ENCODE assay signal across 28 cellular contexts in the genomic region with DNA sequence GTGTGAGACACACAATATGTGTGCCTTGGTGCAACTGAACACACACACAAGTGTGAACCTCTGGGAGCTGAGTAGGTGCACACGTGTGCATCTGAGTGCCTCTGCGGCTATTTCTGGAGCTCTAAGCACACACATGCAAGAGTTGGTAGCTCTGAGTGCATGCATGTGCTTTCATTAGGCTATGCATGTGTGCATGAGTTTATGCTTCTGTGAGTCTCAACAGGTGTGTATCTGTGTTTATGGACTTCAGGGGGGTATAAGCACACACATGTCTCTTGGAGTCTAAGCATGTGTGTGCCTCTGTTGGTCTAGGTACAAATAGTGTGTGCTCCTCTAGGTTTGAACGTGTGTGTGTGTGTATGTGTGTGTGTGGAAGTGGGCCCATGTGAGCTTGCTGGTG. TPM values are rescaled to one million over a fixed set of nuclear protein-coding genes. Genes with fewer than 3 reads are reported as not detected.
DNase-seq lines count a peak whose midpoint lies in the region; ATAC-seq, FAIRE-seq and TF ChIP-seq lines count a peak whose summit lies in the region.
"Had no signal": no experiment of that assay in that cellular context is flagged by ENCODE, and none has a peak within 500 bp of the region (broad histone marks: within the 10 kb centered on the region; RNA-seq: fewer than 3 reads in every experiment).

No MANE protein-coding gene starts in this region.

- no peak overlapping the region for H3K4ac ChIP-seq in IMR-90 (ENCODE audit: low read depth, low read length)

- H4K5ac ChIP-seq in IMR-90 (ENCODE audit: low read depth, low read length) = no peak overlapping the region

- H2AK9ac ChIP-seq in IMR-90 (replicated peaks; ENCODE audit: low read depth, low read length, poor library complexity) = no peak overlapping the region

- no peaks in the 10 kb centered on the region for H3K79me2 ChIP-seq in neural progenitor cell (ENCODE audit: low read depth)

- no peak overlapping the region for H3K56ac ChIP-seq in IMR-90 (ENCODE audit: extremely low read depth, insufficient read depth, low read length)

- DNase-seq in IMR-90 (no peak), bronchial epithelial cell (ENCODE audit: low read depth) (no peak), neural progenitor cell (ENCODE audit: low spot score) (no peak), GM03348 (ENCODE audit: low spot score) (no peak), NCI-H1436 treated with DMSO at 0.1 percent for 48 hours (lab: John Stamatoyannopoulos, UW) (no peak)
- DNase-seq in stimulated activated naive CD8-positive, alpha-beta T cell treated with anti-CD3 and anti-CD28 coated beads, Interleukin-15, Interleukin-2, amounts not matched to agents 100 U/mL and 50 U/mL, for 24 hours = no peak
- DNase-seq: 8988T; C1 segment of cervical spinal cord; CD4-positive, CD25-positive, alpha-beta regulatory T cell; CD8-positive, alpha-beta memory T cell; COR-L47; DMS 273 treated with DMSO at 0.1 percent for 48 hours; DMS53; DND-41; EL; H7; KBM-7 had no signal

- H3K23ac ChIP-seq in IMR-90 (ENCODE audit: low read depth, low read length) = no peak overlapping the region

- H3K36me3 ChIP-seq in BLaER1 (no peaks in the 10 kb centered on the region), IMR-90 (ENCODE audit: control insufficient read depth, insufficient read depth, low read length) (no peaks in the 10 kb centered on the region), bronchial epithelial cell (ENCODE audit: control insufficient read depth, insufficient read depth, low read length) (no peaks in the 10 kb centered on the region), neural progenitor cell (no peaks in the 10 kb centered on the region)

- TF ChIP-seq POLR2A in IMR-90 (IDR thresholded peaks at IDR 0.05; ENCODE audit: low read depth, low read length) = no peak

- TF ChIP-seq RAD21 in IMR-90 (IDR thresholded peaks at IDR 0.05; ENCODE audit: low read length) = no peak

- intact Hi-C loops in IMR-90 (cut with micrococcal nuclease) = no loop called here

- no peak overlapping the region for H2AK5ac ChIP-seq in IMR-90 (ENCODE audit: low read depth, low read length)

- H2AFZ ChIP-seq in IMR-90 (replicated peaks; ENCODE audit: low read length, poor library complexity) (peak overlapping the region; percentile 46), neural progenitor cell (replicated peaks) (no peak overlapping the region)
- H2AFZ ChIP-seq: GM23338 had no signal

- no peak for ATAC-seq in IMR-90 (ENCODE audit: low read depth)
- no peak for ATAC-seq in stimulated activated naive CD8-positive, alpha-beta T cell treated with anti-CD3 and anti-CD28 coated beads, Interleukin-15, Interleukin-2, amounts not matched to agents 100 U/mL and 50 U/mL, for 24 hours
- ATAC-seq: GM23338, HCT116 had no signal

- H2BK5ac ChIP-seq in IMR-90 (ENCODE audit: low read depth, low read length, poor library complexity, severe bottlenecking) = no peak overlapping the region

- H3K9ac ChIP-seq in BLaER1 (no peak overlapping the region), IMR-90 (ENCODE audit: low read depth, low read length) (no peak overlapping the region), neural progenitor cell (no peak overlapping the region)

- dilution Hi-C loops in IMR-90 (cut with HindIII; ENCODE audit: low sequenced_read_pairs, unreplicated experiment) = no loop called here

- WGBS in IMR-90 (ENCODE audit: extremely low coverage in 2 of 2, insufficient read length in 1 of 2), 2 experiments = no CpG with 5 or more reads among the region's 3 CpGs

- H3K14ac ChIP-seq in IMR-90 (replicated peaks; ENCODE audit: low read depth, low read length) = no peak overlapping the region

- no peaks in the 10 kb centered on the region for H3F3A ChIP-seq in neural progenitor cell (ENCODE audit: low read depth)

- no peak overlapping the region for H3K18ac ChIP-seq in IMR-90 (ENCODE audit: low read depth, low read length)

- H3K27ac ChIP-seq in BLaER1 (no peak overlapping the region), IMR-90 (ENCODE audit: insufficient read depth, low read length) (no peak overlapping the region), neural progenitor cell (no peak overlapping the region)
- H3K27ac ChIP-seq: HL-60 had no signal

- no peaks in the 10 kb centered on the region for H3K9me3 Mint-ChIP-seq in neural progenitor cell
- H3K9me3 Mint-ChIP-seq: CD8-positive, alpha-beta memory T cell; GM23338; IgD-negative memory B cell had no signal

- TF ChIP-seq CTCF in IMR-90 (conservative IDR thresholded peaks at IDR 0.05; ENCODE audit: low read depth, low read length) (no peak), bronchial epithelial cell (IDR thresholded peaks at IDR 0.05; ENCODE audit: insufficient read depth, low read length, severe bottlenecking) (no peak), neural progenitor cell (IDR thresholded peaks at IDR 0.05) (no peak)

- no peak overlapping the region for H4K8ac ChIP-seq in IMR-90 (ENCODE audit: low read depth in 2 of 2, low read length in 2 of 2)

- FAIRE-seq in bronchial epithelial cell (lab: Jason Lieb, UNC) = peak; percentile 97
- FAIRE-seq: GM12892, GM18507 had no signal

- H2BK20ac ChIP-seq in IMR-90 (ENCODE audit: low read depth, low read length) = no peak overlapping the region

- H2BK15ac ChIP-seq in IMR-90 (ENCODE audit: low read depth, low read length) = no peak overlapping the region

- H3K4me2 ChIP-seq in BLaER1 = peak overlapping the region; percentile 87
- H3K4me2 ChIP-seq in IMR-90 (ENCODE audit: low read depth, low read length) = no peak overlapping the region
- no peak overlapping the region for H3K4me2 ChIP-seq in neural progenitor cell
- H3K4me2 ChIP-seq: GM23338 had no signal

- H2BK120ac ChIP-seq in IMR-90 (ENCODE audit: low read depth, low read length) = no peak overlapping the region

- CTCF ChIA-PET in IMR-90 (lab: Yijun Ruan, JAX) = no interaction called here

- POLR2A ChIA-PET in IMR-90 (lab: Charles Lee; ENCODE audit: unreplicated experiment) = no interaction called here

- peaks cover 24% of the 10 kb centered on the region for H3K4me1 Mint-ChIP-seq in neural progenitor cell

- in situ Hi-C loops in IMR-90 (cut with MboI; ENCODE audit: low sequenced_read_pairs) = no loop called here

- H3K9me1 ChIP-seq in IMR-90 (ENCODE audit: insufficient read depth, low read length) = no peaks in the 10 kb centered on the region

- peaks cover 94% of the 10 kb centered on the region for H3K4me1 ChIP-seq in BLaER1
- no peaks in the 10 kb centered on the region for H3K4me1 ChIP-seq in IMR-90 (ENCODE audit: control insufficient read depth, insufficient read depth, low read length)
- H3K4me1 ChIP-seq in neural progenitor cell = peaks cover 22% of the 10 kb centered on the region

- H4K20me1 ChIP-seq in BLaER1 = no peaks in the 10 kb centered on the region
- H4K20me1 ChIP-seq in IMR-90 (ENCODE audit: insufficient read depth, low read length) = no peaks in the 10 kb centered on the region; the same call in 1 of the 2 replicates
- no peaks in the 10 kb centered on the region for H4K20me1 ChIP-seq in neural progenitor cell (ENCODE audit: low read depth)

- H3K79me1 ChIP-seq in IMR-90 (ENCODE audit: low read depth in 1 of 2, low read length in 2 of 2) = no peaks in the 10 kb centered on the region

- no peak overlapping the region for H4K91ac ChIP-seq in IMR-90 (ENCODE audit: insufficient read depth, low read depth, low read length)

- no peaks in the 10 kb centered on the region; the same call in 1 of the 2 replicates for H3K27me3 ChIP-seq in BLaER1
- peaks cover 38% of the 10 kb centered on the region; the same call in 1 of the 2 replicates for H3K27me3 ChIP-seq in IMR-90 (ENCODE audit: control insufficient read depth, insufficient read depth, low read length)
- no peaks in the 10 kb centered on the region for H3K27me3 ChIP-seq in bronchial epithelial cell (ENCODE audit: control insufficient read depth, insufficient read depth, low read length)
- H3K27me3 ChIP-seq in neural progenitor cell = no peaks in the 10 kb centered on the region

- H3K27me3 Mint-ChIP-seq in neural progenitor cell (ENCODE audit: insufficient read depth, low read depth) = no peaks in the 10 kb centered on the region
- H3K27me3 Mint-ChIP-seq: CD8-positive, alpha-beta memory T cell; IgD-negative memory B cell had no signal

- H3K36me3 Mint-ChIP-seq in neural progenitor cell = peaks cover 18% of the 10 kb centered on the region
- H3K36me3 Mint-ChIP-seq: CD4-positive, CD25-positive, alpha-beta regulatory T cell; CD8-positive, alpha-beta memory T cell; IgD-negative memory B cell had no signal

- peak overlapping the region; percentile 1 for H3K27ac Mint-ChIP-seq in neural progenitor cell
- H3K27ac Mint-ChIP-seq: CD4-positive, CD25-positive, alpha-beta regulatory T cell; CD8-positive, alpha-beta memory T cell; GM23338 had no signal

- H3K9me3 ChIP-seq in BLaER1 (no peaks in the 10 kb centered on the region), IMR-90 (ENCODE audit: control insufficient read depth, insufficient read depth, low read length) (no peaks in the 10 kb centered on the region), neural progenitor cell (ENCODE audit: low read depth) (no peaks in the 10 kb centered on the region)

- no peak overlapping the region for H3K4me3 Mint-ChIP-seq in neural progenitor cell
- H3K4me3 Mint-ChIP-seq: CD4-positive, CD25-positive, alpha-beta regulatory T cell; GM23338; IgD-negative memory B cell had no signal

- H3K4me3 ChIP-seq in BLaER1 (no peak overlapping the region), IMR-90 (ENCODE audit: insufficient read depth, low read depth, low read length) (no peak overlapping the region), bronchial epithelial cell (ENCODE audit: low read depth, low read length) (no peak overlapping the region), neural progenitor cell (no peak overlapping the region)
- H3K4me3 ChIP-seq: GM23338 had no signal

- no TSS peak for BruUV-seq in IMR-90 (replicated peaks; lab: Mats Ljungman, UMichigan)

TF ChIP-seq in IMR-90, 13 proteins besides CTCF, POLR2A, EP300 and RAD21 (continues in another document):
- TF ChIP-seq MAFK (IDR thresholded peaks at IDR 0.05; ENCODE audit: low read depth, low read length) = no peak
- TF ChIP-seq CHD1 (IDR thresholded peaks at IDR 0.05; ENCODE audit: low read depth, low read length) = no peak
- TF ChIP-seq CEBPB (IDR thresholded peaks at IDR 0.05; ENCODE audit: low read depth, low read length) = no peak
- TF ChIP-seq MAZ (IDR thresholded peaks at IDR 0.05; ENCODE audit: borderline replicate concordance, low read depth, low read length) = no peak

RNA-seq across cellular contexts. Expression of a gene that starts 25.8 kb away (rescaled TPM):
- not detected in 2 replicates for total RNA-seq in IMR-90 (2012; rRNA removed)
- not detected in 2 replicates for polyA plus RNA-seq in IMR-90 (2012; rRNA removed)
- polyA plus RNA-seq in IMR-90 (2012; cell fraction: cytosol; rRNA removed) = not detected in 2 replicates
- polyA plus RNA-seq in IMR-90 (2012; cell fraction: nucleus; rRNA removed; ENCODE audit: low replicate concordance) = not detected in 2 replicates
- not detected in 2 replicates for total RNA-seq in bronchial epithelial cell
- total RNA-seq in neural progenitor cell (ENCODE audit: low replicate concordance) = not detected in 2 replicates
- total RNA-seq: A673; CD4-positive, CD25-positive, alpha-beta regulatory T cell; CD8-positive, alpha-beta memory T cell; G401; GM23338; H7; HT1080 had no signal
- polyA plus RNA-seq: AG04450; CD4-positive, CD25-positive, alpha-beta regulatory T cell; CD8-positive, alpha-beta memory T cell; GM23338; IgD-negative memory B cell had no signal
